ENCODE assay signal across 8 cellular contexts in genomic region chr18:24014986-24015896, GRCh38. TPM values are rescaled to one million over a fixed set of nuclear protein-coding genes. Genes with fewer than 3 reads are reported as not detected.
DNase-seq lines count a peak whose midpoint lies in the region; ATAC-seq, FAIRE-seq and TF ChIP-seq lines count a peak whose summit lies in the region.

No MANE protein-coding gene starts in this region.

- no peaks in the 10 kb centered on the region for H3K36me3 ChIP-seq in ascending aorta
- no peaks in the 10 kb centered on the region for H3K36me3 ChIP-seq in left ventricle myocardium inferior

- H3K27me3 ChIP-seq in HL-60 (ENCODE audit: insufficient read depth, poor library complexity, severe bottlenecking) (no peaks in the 10 kb centered on the region), ascending aorta (no peaks in the 10 kb centered on the region), left ventricle myocardium inferior (ENCODE audit: low read depth) (peaks cover 5% of the 10 kb centered on the region)

- peak; percentile 52 for ATAC-seq in SK-N-SH treated with all-trans-retinoic acid at 6 μM for 48 hours

- peak overlapping the region; percentile 79 for H3K4me3 ChIP-seq in HL-60 (replicated peaks; ENCODE audit: insufficient read depth, low read length)
- peak overlapping the region; percentile 91 to 96 for H3K4me3 ChIP-seq in ascending aorta
- H3K4me3 ChIP-seq in left ventricle myocardium inferior, result peak overlapping the region; percentile 93

- H3K27ac ChIP-seq in HL-60 (replicated peaks) (peak overlapping the region; percentile 90), ascending aorta (peak overlapping the region; percentile 76 to 85), left ventricle myocardium inferior (replicated peaks) (peak overlapping the region; percentile 74)

- H3K4me1 ChIP-seq in ascending aorta (peaks cover 4 to 8% of the 10 kb centered on the region in 2 donors), left ventricle myocardium inferior (peaks cover 26% of the 10 kb centered on the region)

- H3K9me3 ChIP-seq in ascending aorta (no peaks in the 10 kb centered on the region), left ventricle myocardium inferior (replicated peaks) (no peaks in the 10 kb centered on the region)

- FAIRE-seq in D721Med (lab: Jason Lieb, UNC), result no peak

- DNase-seq in CD1c-positive myeloid dendritic cell (ENCODE audit: extremely low spot score) (peak; percentile 82), HL-60 (ENCODE audit: low read depth in 1 of 2, low spot score in 1 of 2) (peak in 1 of 2 experiments; percentile 77), ascending aorta (ENCODE audit: low spot score in 2 of 2) (peak in 1 of 2 donors; percentile 79), left ventricle myocardium inferior (peak; percentile 37), posterior cingulate gyrus (peak in 8 of 10 donors; percentile 19 to 88 (median 38)), NCI-H1694 treated with DMSO at 0.1 percent for 48 hours (lab: John Stamatoyannopoulos, UW) (no peak), D721Med (ENCODE audit: insufficient read length, low spot score) (no peak)

- no peak for TF ChIP-seq CTCF in HL-60 (IDR thresholded peaks at IDR 0.05; ENCODE audit: insufficient read depth, low read length)
- no peak for TF ChIP-seq CTCF in ascending aorta (IDR thresholded peaks at IDR 0.05)
- TF ChIP-seq CTCF in left ventricle myocardium inferior (IDR thresholded peaks at IDR 0.05; ENCODE audit: borderline replicate concordance), result no peak
- TF ChIP-seq CTCF in D721Med (IDR thresholded peaks at IDR 0.05; ENCODE audit: insufficient read depth, missing control alignments), result no peak

- intact Hi-C loops in ascending aorta (cut with DNase I), result loop anchor here (5.0 to 10.0 kb wide), 3 partner anchors 62 to 1340 kb away; partner anchors contain the start of gene ZNF521
- intact Hi-C loops in left ventricle myocardium inferior (cut with micrococcal nuclease), result no loop called here
- intact Hi-C loops in posterior cingulate gyrus (cut with DNase I), result no loop called here

TF ChIP-seq in SK-N-SH treated with all-trans-retinoic acid at 6 μM for 48 hours, 23 proteins besides CTCF, POLR2A, EP300 and RAD21:
- TF ChIP-seq ISL1 (CRISPR knock-in tag; IDR thresholded peaks at IDR 0.05) (no peak), TCF4 (CRISPR knock-in tag; IDR thresholded peaks at IDR 0.05; ENCODE audit: borderline replicate concordance) (no peak)
TF ChIP-seq in SK-N-SH treated with all-trans-retinoic acid at 6 μM for 48 hours: peak in this region for 0.

RNA-seq across cellular contexts. Expression of gene TTC39C, which starts 0.7 kb away (rescaled TPM):
- total RNA-seq in ascending aorta, result 18.2 TPM
- total RNA-seq in left ventricle myocardium inferior, result 4.6 TPM

Comparison
In these comparisons a context has a peak if more than half of its experiments do, and no peak if none do; other contexts are left out.
1. DNase-seq: peak in CD1c-positive myeloid dendritic cell (single experiment), left ventricle myocardium inferior (single experiment) and posterior cingulate gyrus (8 of 10); none in NCI-H1694 treated with DMSO at 0.1 percent for 48 hours (single experiment) and D721Med (single experiment).
2. Peak in every context shown above with its lines, with median percentiles within 50 percentile points of each other: H3K27ac ChIP-seq and H3K4me3 ChIP-seq.